9 cellular contexts compared by ENCODE assay signal in genomic region chr2:207833265-207833751, GRCh38.
A peak's percentile ranks its signal among the peaks of the same experiment; 100 is the strongest.
DNase-seq lines count a peak whose midpoint lies in the region; ATAC-seq and TF ChIP-seq lines count a peak whose summit lies in the region.
"Had no signal": no experiment of that assay in that cellular context is flagged by ENCODE, and none has a peak within 500 bp of the region (broad histone marks: within the 10 kb centered on the region; RNA-seq: fewer than 3 reads in every experiment).

No MANE protein-coding gene starts in this region.

- H3K36me3 ChIP-seq in KMS-11 (ENCODE audit: insufficient read depth) = no peaks in the 10 kb centered on the region
- H3K36me3 ChIP-seq in A673 (ENCODE audit: insufficient read depth, low read length, poor library complexity, severe bottlenecking) = no peaks in the 10 kb centered on the region

- no peak overlapping the region for H2AFZ ChIP-seq in KMS-11 (ENCODE audit: low read depth)

- H3K4me1 Mint-ChIP-seq in stimulated activated memory B cell treated with anti-CD40 and anti-IgM and Interleukin-4, amounts not matched to agents 10 μg/mL and 1 μg/mL and 100 μg/mL, for 72 hours = no peaks in the 10 kb centered on the region

- no peaks in the 10 kb centered on the region for H4K20me1 ChIP-seq in KMS-11 (ENCODE audit: insufficient read depth)

- H3K9ac ChIP-seq in KMS-11 = no peak overlapping the region

- H3K4me3 ChIP-seq in KMS-11 (IDR thresholded peaks at IDR 0.05; ENCODE audit: insufficient read depth, low read depth, low read length) = no peak overlapping the region
- H3K4me3 ChIP-seq in A673 (ENCODE audit: low read depth, low read length, poor library complexity, severe bottlenecking) = no peak overlapping the region

- peak overlapping the region; percentile 36; the same call in 1 of the 2 replicates for H3K27ac ChIP-seq in KMS-11
- no peak overlapping the region for H3K27ac ChIP-seq in A673 (ENCODE audit: low read depth, low read length, poor library complexity, severe bottlenecking)

- H3K36me3 Mint-ChIP-seq in stimulated activated memory B cell treated with anti-CD40 and anti-IgM and Interleukin-4, amounts not matched to agents 10 μg/mL and 1 μg/mL and 100 μg/mL, for 72 hours = peaks cover 13% of the 10 kb centered on the region

- H3K27me3 ChIP-seq in KMS-11 (ENCODE audit: insufficient read depth, low read depth) (no peaks in the 10 kb centered on the region), A673 (replicated peaks; ENCODE audit: insufficient read depth, low read depth, low read length, poor library complexity) (no peaks in the 10 kb centered on the region)

- H3K4me1 ChIP-seq in KMS-11 (ENCODE audit: low read depth, poor library complexity, severe bottlenecking) (peaks cover 13% of the 10 kb centered on the region), A673 (ENCODE audit: insufficient read depth, low read length, poor library complexity, severe bottlenecking) (no peaks in the 10 kb centered on the region)

- TF ChIP-seq CTCF in KMS-11 (conservative IDR thresholded peaks at IDR 0.05; ENCODE audit: low read depth, low read length) (no peak), A673 (conservative IDR thresholded peaks at IDR 0.05; ENCODE audit: low read depth, low read length) (no peak)

- peak; percentile 87 for ATAC-seq in HG02642 (IDR thresholded peaks at IDR 0.05; ENCODE audit: poor library complexity, unreplicated experiment)
- peak; percentile 56 for ATAC-seq in stimulated activated memory B cell treated with anti-CD40 and anti-IgM and Interleukin-4, amounts not matched to agents 10 μg/mL and 1 μg/mL and 100 μg/mL, for 72 hours
- ATAC-seq: HCT116 had no signal

- POLR2A ChIA-PET in A673 (lab: Charles Lee; ENCODE audit: low non-redundant PET) = no interaction called here

- peak overlapping the region; percentile 22; the same call in 1 of the 2 replicates for H3K4me2 ChIP-seq in KMS-11

- intact Hi-C loops in A673 (cut with micrococcal nuclease; ENCODE audit: unreplicated experiment) = no loop called here

- peak; percentile 19 for DNase-seq in activated CD8-positive, alpha-beta memory T cell treated with anti-CD3 and anti-CD28 coated beads for 24 hours
- DNase-seq in activated CD8-positive, alpha-beta memory T cell treated with anti-CD3 and anti-CD28 coated beads, Interleukin-2, amount 50 U/mL, for 48 hours = no peak
- no peak for DNase-seq in stimulated activated CD4-positive, alpha-beta T cell treated with anti-CD3 and anti-CD28 coated beads, Interleukin-15, amount 100 ng/mL, for 24 hours
- no peak for DNase-seq in activated CD4-positive, alpha-beta T cell treated with anti-CD3 and anti-CD28 coated beads for 4 hours
- no peak for DNase-seq in A673 (ENCODE audit: low spot score)

- no peak overlapping the region for H3K27ac Mint-ChIP-seq in stimulated activated memory B cell treated with anti-CD40 and anti-IgM and Interleukin-4, amounts not matched to agents 10 μg/mL and 1 μg/mL and 100 μg/mL, for 72 hours

- no peaks in the 10 kb centered on the region for H3K79me2 ChIP-seq in KMS-11 (ENCODE audit: insufficient read depth, low read depth)

- H3K4me3 Mint-ChIP-seq in stimulated activated memory B cell treated with anti-CD40 and anti-IgM and Interleukin-4, amounts not matched to agents 10 μg/mL and 1 μg/mL and 100 μg/mL, for 72 hours = no peak overlapping the region

- no peaks in the 10 kb centered on the region for H3K9me3 ChIP-seq in A673 (ENCODE audit: low read depth, low read length, poor library complexity, severe bottlenecking)

- H3K27me3 Mint-ChIP-seq in stimulated activated memory B cell treated with anti-CD40 and anti-IgM and Interleukin-4, amounts not matched to agents 10 μg/mL and 1 μg/mL and 100 μg/mL, for 72 hours = no peaks in the 10 kb centered on the region

- no peaks in the 10 kb centered on the region for H3K9me3 Mint-ChIP-seq in stimulated activated memory B cell treated with anti-CD40 and anti-IgM and Interleukin-4, amounts not matched to agents 10 μg/mL and 1 μg/mL and 100 μg/mL, for 72 hours

- no TSS peak for BruUV-seq in A673 (replicated peaks; lab: Mats Ljungman, UMichigan)

- CTCF ChIA-PET in A673 (lab: Charles Lee) = no interaction called here
